Comparison of ENCODE assay signal across 10 cellular contexts in the genomic region with DNA sequence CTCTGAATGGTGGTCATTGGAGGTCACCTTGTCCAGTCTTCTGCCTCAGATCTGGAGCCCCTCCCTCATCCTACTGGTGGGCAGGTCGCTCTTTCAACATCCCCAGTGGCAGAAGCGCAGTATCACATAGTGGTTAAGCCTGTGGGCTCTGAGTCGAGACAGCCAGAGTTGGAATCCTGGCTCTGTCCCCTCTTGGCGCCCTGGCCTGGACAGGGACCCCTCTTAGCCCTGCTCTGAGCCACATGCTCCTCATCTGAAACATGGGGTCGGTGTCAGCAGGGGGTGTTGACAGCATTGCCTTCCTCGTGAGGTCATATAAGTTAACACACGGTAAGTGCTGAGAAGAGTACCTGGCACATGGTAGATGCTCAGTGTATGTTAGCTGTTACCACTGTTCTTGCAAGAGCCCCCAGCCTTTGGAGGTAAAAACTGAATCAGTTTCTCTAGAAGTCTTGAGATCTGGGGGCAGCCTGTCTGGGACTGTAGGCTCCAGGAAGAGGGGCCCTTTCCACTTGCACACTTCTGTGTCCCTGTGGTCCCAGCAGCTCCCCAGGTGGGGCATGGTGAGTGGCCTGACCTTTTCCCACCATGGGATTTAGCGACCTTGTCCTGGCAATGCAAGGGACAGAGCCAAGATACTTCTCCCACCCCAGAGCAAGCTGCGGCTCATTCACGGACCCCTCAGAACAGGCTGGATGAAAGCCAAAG. TPM values are rescaled to one million over a fixed set of nuclear protein-coding genes. Genes with fewer than 3 reads are reported as not detected.
DNase-seq lines count a peak whose midpoint lies in the region; ATAC-seq, FAIRE-seq and TF ChIP-seq lines count a peak whose summit lies in the region.
"Had no signal": no experiment of that assay in that cellular context is flagged by ENCODE, and none has a peak within 500 bp of the region (broad histone marks: within the 10 kb centered on the region; RNA-seq: fewer than 3 reads in every experiment).

No MANE protein-coding gene starts in this region.

- H3K4me3 Mint-ChIP-seq in IgD-negative memory B cell: peak overlapping the region; percentile 48 to 68 (median 54)
- H3K4me3 Mint-ChIP-seq in MCF 10A (ENCODE audit: unreplicated experiment): peak overlapping the region; percentile 89
- H3K4me3 Mint-ChIP-seq in natural killer cell treated with Interleukin-12 subunit alpha and Interleukin-12 subunit beta and Interleukin-15 and Interleukin-18, amount 100 ng/mL, for 72 hours: peak overlapping the region; percentile 60

- intact Hi-C loops in MCF 10A (cut with micrococcal nuclease): no loop called here

- no peaks in the 10 kb centered on the region for H3K9me3 ChIP-seq in A549

- no peak for ATAC-seq in A549
- ATAC-seq in natural killer cell treated with Interleukin-12 subunit alpha and Interleukin-12 subunit beta and Interleukin-15 and Interleukin-18, amount 100 ng/mL, for 72 hours: no peak

- TF ChIP-seq EP300 in A549 (IDR thresholded peaks at IDR 0.05): no peak

- H3K27me3 Mint-ChIP-seq in IgD-negative memory B cell (no peaks in the 10 kb centered on the region), MCF 10A (ENCODE audit: insufficient read depth, unreplicated experiment) (no peaks in the 10 kb centered on the region)
- H3K27me3 Mint-ChIP-seq in natural killer cell treated with Interleukin-12 subunit alpha and Interleukin-12 subunit beta and Interleukin-15 and Interleukin-18, amount 100 ng/mL, for 72 hours: no peaks in the 10 kb centered on the region

- no peak for FAIRE-seq in A549 (lab: Jason Lieb, UNC)

- peaks cover 71% of the 10 kb centered on the region for H3K4me1 ChIP-seq in A549

- WGBS in A549 (ENCODE audit: missing lambda C conversion rate): 90% methylated on average over 7 of the region's 10 CpGs

- H3K27ac Mint-ChIP-seq in IgD-negative memory B cell (peak overlapping the region; percentile 76 to 100 (median 87)), MCF 10A (ENCODE audit: low read depth, unreplicated experiment) (peak overlapping the region; percentile 93)
- peak overlapping the region; percentile 99 for H3K27ac Mint-ChIP-seq in natural killer cell treated with Interleukin-12 subunit alpha and Interleukin-12 subunit beta and Interleukin-15 and Interleukin-18, amount 100 ng/mL, for 72 hours

- H3K4me1 Mint-ChIP-seq in IgD-negative memory B cell (peaks cover 14 to 16% (median 15%) of the 10 kb centered on the region in 3 donors), MCF 10A (ENCODE audit: insufficient read depth, unreplicated experiment) (peaks cover 39% of the 10 kb centered on the region)
- H3K4me1 Mint-ChIP-seq in natural killer cell treated with Interleukin-12 subunit alpha and Interleukin-12 subunit beta and Interleukin-15 and Interleukin-18, amount 100 ng/mL, for 72 hours (ENCODE audit: low read depth in 2 of 2): peaks cover 49% of the 10 kb centered on the region in 2 donors

- H3K36me3 Mint-ChIP-seq in IgD-negative memory B cell (peaks cover 12% of the 10 kb centered on the region), MCF 10A (ENCODE audit: insufficient read depth, unreplicated experiment) (peaks cover 98% of the 10 kb centered on the region)
- peaks cover 33% of the 10 kb centered on the region for H3K36me3 Mint-ChIP-seq in natural killer cell treated with Interleukin-12 subunit alpha and Interleukin-12 subunit beta and Interleukin-15 and Interleukin-18, amount 100 ng/mL, for 72 hours

- DNase-seq in A549 (ENCODE audit: low read depth in 1 of 2, low spot score in 1 of 2) (no peak), MCF 10A (ENCODE audit: unreplicated experiment) (peak; percentile 6), NCI-H526 treated with DMSO at 0.1 percent for 48 hours (lab: John Stamatoyannopoulos, UW) (no peak), COLO829 (ENCODE audit: low spot score) (no peak), SW480 (ENCODE audit: low spot score) (no peak), NCI-H510A (lab: John Stamatoyannopoulos, UW) (no peak)
- no peak for DNase-seq in natural killer cell treated with Interleukin-12 subunit alpha and Interleukin-12 subunit beta and Interleukin-15 and Interleukin-18, amount 100 ng/mL, for 72 hours (ENCODE audit: low spot score)
- DNase-seq: NCI-H2081, trophoblast cell had no signal

- TF ChIP-seq RAD21 in A549 (conservative IDR thresholded peaks at IDR 0.05 in 1 of 2, IDR thresholded peaks at IDR 0.05 in 1 of 2): no peak

- CTCF ChIA-PET in A549 (lab: Yijun Ruan, JAX) (interaction anchor here (0.5 to 4.4 kb wide), 3 partner anchors 34 to 481 kb away, joined by 4 to 19 read pairs (median 4); partner anchors contain the start of gene MEAF6), MCF 10A (lab: Yijun Ruan, JAX) (interaction anchor here (0.6 to 1.5 kb wide), 2 partner anchors 27 to 1112 kb away, joined by 3 to 6 read pairs; no protein-coding TSS in a partner anchor)

- POLR2A ChIA-PET in A549 (lab: Yijun Ruan, JAX): no interaction called here
- POLR2A ChIA-PET in MCF 10A (lab: Yijun Ruan, JAX): interaction anchor here (0.7 to 1.2 kb wide), 3 partner anchors 15 to 509 kb away, joined by 3 to 4 read pairs (median 4); partner anchors contain the start of gene SF3A3

- H3K9me3 Mint-ChIP-seq in IgD-negative memory B cell: no peaks in the 10 kb centered on the region
- no peaks in the 10 kb centered on the region for H3K9me3 Mint-ChIP-seq in MCF 10A (ENCODE audit: unreplicated experiment)
- H3K9me3 Mint-ChIP-seq in natural killer cell treated with Interleukin-12 subunit alpha and Interleukin-12 subunit beta and Interleukin-15 and Interleukin-18, amount 100 ng/mL, for 72 hours: no peaks in the 10 kb centered on the region

- H3K27ac ChIP-seq in A549: peak overlapping the region; percentile 88 to 100

- no peak for TF ChIP-seq POLR2A in A549 (IDR thresholded peaks at IDR 0.05; ENCODE audit: low read length)

- no TSS peak for BruUV-seq in MCF 10A (replicated peaks; lab: Mats Ljungman, UMichigan)

- peak overlapping the region; percentile 90 for H3K4me2 ChIP-seq in A549

- peak overlapping the region; percentile 85 for H3K4me3 ChIP-seq in A549

- TF ChIP-seq CTCF in A549 (IDR thresholded peaks at IDR 0.05) (no peak), MCF 10A (IDR thresholded peaks at IDR 0.05; ENCODE audit: unreplicated experiment) (no peak)

TF ChIP-seq in A549, 52 proteins besides CTCF, POLR2A, EP300 and RAD21 (continues in another document):
- TF ChIP-seq JUN (IDR thresholded peaks at IDR 0.05) (0 out of 5 replicates have a peak, but pooled peaks of 1 of the 2 experiments have one; percentile 26), HOXB5 (CRISPR knock-in tag; IDR thresholded peaks at IDR 0.05) (no peak), SMC3 (IDR thresholded peaks at IDR 0.05) (no peak), FOXS1 (CRISPR knock-in tag; IDR thresholded peaks at IDR 0.05) (no peak), USF2 (IDR thresholded peaks at IDR 0.05) (no peak), TFCP2L1 (CRISPR knock-in tag; IDR thresholded peaks at IDR 0.05) (no peak), PHF8 (IDR thresholded peaks at IDR 0.05; ENCODE audit: borderline replicate concordance, low read depth) (no peak), FOSL2 (IDR thresholded peaks at IDR 0.05) (no peak), FOSL2 (CRISPR knock-in tag; IDR thresholded peaks at IDR 0.05) (no peak), ZNF302 (CRISPR knock-in tag; IDR thresholded peaks at IDR 0.05) (no peak), BCL3 (IDR thresholded peaks at IDR 0.05) (no peak), POLR2AphosphoS2 (conservative IDR thresholded peaks at IDR 0.05; ENCODE audit: low read length) (0 out of 2 replicates have a peak, but pooled peaks have one; percentile 39), MYC (IDR thresholded peaks at IDR 0.05; ENCODE audit: borderline replicate concordance, low read length) (no peak), HES2 (IDR thresholded peaks at IDR 0.05) (no peak), NR3C1 (IDR thresholded peaks at IDR 0.05) (no peak)

RNA-seq across cellular contexts. Expression of gene ZC3H12A, which starts 6.4 kb away (rescaled TPM):
- polyA plus RNA-seq in A549 (2011; rRNA removed) (23.1 and 23.5 TPM in 2 replicates), A549 (2017; fragmentation: RNase III; extraction: RNeasy Plus Mini Kit Qiagen cat#74134 plus additional on column Dnase treatment) (11.6 to 16.3 TPM (median 14.7 TPM) in 3 replicates), IgD-negative memory B cell (20.6 TPM)
- 26.7 and 39.4 TPM in 2 replicates for polyA plus RNA-seq in A549 (2012; cell fraction: cytosol; rRNA removed)
- 101 and 103 TPM in 2 replicates for polyA plus RNA-seq in A549 (2012; cell fraction: nucleus; rRNA removed)
- polyA minus RNA-seq in A549 (2011; rRNA and poly(A)+ RNA removed): 36.5 and 49.9 TPM in 2 replicates
- total RNA-seq in MCF 10A (2022): 37.2 and 51.4 TPM in 2 replicates
- 100 to 1,000 TPM; 109 to 198 TPM for total RNA-seq in natural killer cell treated with Interleukin-12 subunit alpha and Interleukin-12 subunit beta and Interleukin-15 and Interleukin-18, amount 100 ng/mL, for 72 hours

RNA-seq across cellular contexts. Expression of gene MEAF6, which starts 33.8 kb away (rescaled TPM):
- 45.4 and 47.2 TPM in 2 replicates for polyA plus RNA-seq in A549 (2011; rRNA removed)
- 19.4 and 20.5 TPM in 2 replicates for polyA plus RNA-seq in A549 (2012; cell fraction: cytosol; rRNA removed)
- polyA plus RNA-seq in A549 (2012; cell fraction: nucleus; rRNA removed): 9.2 and 17.5 TPM in 2 replicates
- 38.5 to 42.5 TPM (median 39.4 TPM) in 3 replicates for polyA plus RNA-seq in A549 (2017; fragmentation: RNase III; extraction: RNeasy Plus Mini Kit Qiagen cat#74134 plus additional on column Dnase treatment)
- 9.9 and 11.4 TPM in 2 replicates for polyA minus RNA-seq in A549 (2011; rRNA and poly(A)+ RNA removed)
- 151 TPM for polyA plus RNA-seq in IgD-negative memory B cell
- total RNA-seq in MCF 10A (2022): 71.3 and 72.0 TPM in 2 replicates
- 10 to 100 TPM; 49.2 to 53.2 TPM for total RNA-seq in natural killer cell treated with Interleukin-12 subunit alpha and Interleukin-12 subunit beta and Interleukin-15 and Interleukin-18, amount 100 ng/mL, for 72 hours
